Comparison of ENCODE assay signal across 9 cellular contexts in the genomic region with DNA sequence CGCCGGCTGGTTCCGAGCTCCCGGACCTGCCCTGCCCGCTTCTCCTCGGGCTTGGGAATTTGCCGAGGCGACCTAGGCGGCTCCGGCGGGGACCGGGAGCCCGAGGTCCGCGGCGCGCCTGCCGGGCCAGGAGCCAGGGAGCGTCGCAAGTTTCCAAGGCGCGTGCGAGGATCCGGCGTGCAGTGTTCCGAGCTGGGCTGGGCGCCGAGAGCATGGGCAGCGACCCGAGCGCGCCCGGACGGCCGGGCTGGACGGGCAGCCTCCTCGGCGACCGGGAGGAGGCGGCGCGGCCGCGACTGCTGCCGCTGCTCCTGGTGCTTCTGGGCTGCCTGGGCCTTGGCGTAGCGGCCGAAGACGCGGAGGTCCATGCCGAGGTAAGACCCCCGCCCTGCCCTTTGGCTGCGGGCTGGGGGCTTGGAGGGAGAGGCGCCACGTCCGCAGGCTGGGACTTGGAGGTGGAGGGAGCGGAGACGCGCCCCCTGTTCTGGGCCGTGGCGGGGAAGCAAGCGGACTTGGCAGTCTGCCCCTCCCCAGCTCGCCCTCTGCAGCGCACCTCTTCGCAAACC. TPM values are rescaled to one million over a fixed set of nuclear protein-coding genes. Genes with fewer than 3 reads are reported as not detected.
DNase-seq lines count a peak whose midpoint lies in the region; FAIRE-seq and TF ChIP-seq lines count a peak whose summit lies in the region.
"Had no signal": no experiment of that assay in that cellular context is flagged by ENCODE, and none has a peak within 500 bp of the region (broad histone marks: within the 10 kb centered on the region; RNA-seq: fewer than 3 reads in every experiment).

No MANE protein-coding gene starts in this region.

- TF ChIP-seq POLR2A in GM12891 (IDR thresholded peaks at IDR 0.05; ENCODE audit: low read depth, low read length), result no peak

- H3K4me1 Mint-ChIP-seq in activated T-cell treated with anti-CD3 and anti-CD28 coated beads, Interleukin-2, amount 50 U/mL, for 24 hours (ENCODE audit: low read depth), result peaks cover 11% of the 10 kb centered on the region

- peak; percentile 5 for DNase-seq in NCI-H2196 (lab: John Stamatoyannopoulos, UW; ENCODE audit: unreplicated experiment)
- no peak for DNase-seq in NCI-H2196 treated with DMSO at 0.1 percent for 48 hours (lab: John Stamatoyannopoulos, UW; ENCODE audit: unreplicated experiment)
- no peak for DNase-seq in HL-60 (ENCODE audit: low read depth in 1 of 2, low spot score in 1 of 2)
- peak; percentile 58 for DNase-seq in activated T-cell treated with anti-CD3 and anti-CD28 coated beads, Interleukin-2, amount 50 U/mL, for 24 hours
- DNase-seq in frontal cortex (ENCODE audit: low spot score in 2 of 2), result peak; percentile 67 to 71
- DNase-seq in osteoblast (ENCODE audit: insufficient read length, low spot score, missing footprints), result peak; percentile 80
- no peak for DNase-seq in GM12891 (ENCODE audit: insufficient read length, low spot score)
- no peak for DNase-seq in GM13977 (ENCODE audit: low spot score)

- peaks cover 8% of the 10 kb centered on the region for H4K20me1 ChIP-seq in osteoblast (ENCODE audit: insufficient read depth, low read length)

- H3K27me3 ChIP-seq in HL-60 (ENCODE audit: insufficient read depth, poor library complexity, severe bottlenecking), result peaks cover 22% of the 10 kb centered on the region
- H3K27me3 ChIP-seq in osteoblast (ENCODE audit: insufficient read depth, low read length), result peaks cover 55% of the 10 kb centered on the region

- H3K36me3 ChIP-seq in osteoblast (ENCODE audit: insufficient read depth, low read length), result no peaks in the 10 kb centered on the region

- no peak overlapping the region for H3K27ac ChIP-seq in HL-60 (replicated peaks)
- H3K27ac ChIP-seq in osteoblast (ENCODE audit: low read depth, low read length), result no peak overlapping the region

- in situ Hi-C loops in GM13977 (cut with MboI; ENCODE audit: low pct_unique_long_range_greater_than_20kb, low sequenced_read_pairs, unreplicated experiment), result no loop called here

- no peaks in the 10 kb centered on the region for H3K79me2 ChIP-seq in osteoblast (ENCODE audit: insufficient read depth, low read length)

- H3K9me3 Mint-ChIP-seq in activated T-cell treated with anti-CD3 and anti-CD28 coated beads, Interleukin-2, amount 50 U/mL, for 24 hours, result no peaks in the 10 kb centered on the region

- peak overlapping the region; percentile 47 for H3K4me3 ChIP-seq in HL-60 (replicated peaks; ENCODE audit: insufficient read depth, low read length)
- H3K4me3 ChIP-seq in osteoblast (ENCODE audit: insufficient read depth, low read length), result peak overlapping the region; percentile 68

- peak overlapping the region; percentile 81 for H3K4me2 ChIP-seq in osteoblast (ENCODE audit: insufficient read depth, low read length)

- H3K27ac Mint-ChIP-seq in activated T-cell treated with anti-CD3 and anti-CD28 coated beads, Interleukin-2, amount 50 U/mL, for 24 hours, result no peak overlapping the region

- FAIRE-seq in frontal cortex (lab: Jason Lieb, UNC) (no peak), GM12891 (lab: Jason Lieb, UNC) (no peak)

- H3K36me3 Mint-ChIP-seq in activated T-cell treated with anti-CD3 and anti-CD28 coated beads, Interleukin-2, amount 50 U/mL, for 24 hours (ENCODE audit: low read depth), result peaks cover 5% of the 10 kb centered on the region

- H3K27me3 Mint-ChIP-seq in activated T-cell treated with anti-CD3 and anti-CD28 coated beads, Interleukin-2, amount 50 U/mL, for 24 hours, result peaks cover 18% of the 10 kb centered on the region

- H3K4me1 ChIP-seq in osteoblast (ENCODE audit: insufficient read depth, low read length), result peaks cover 22% of the 10 kb centered on the region

- no peak for TF ChIP-seq CTCF in HL-60 (IDR thresholded peaks at IDR 0.05; ENCODE audit: insufficient read depth, low read length)
- no peak for TF ChIP-seq CTCF in osteoblast (IDR thresholded peaks at IDR 0.05; ENCODE audit: extremely low read depth, low read depth, low read length)
- TF ChIP-seq CTCF in GM13977 (IDR thresholded peaks at IDR 0.05; ENCODE audit: extremely low read depth, insufficient read depth, missing control alignments), result no peak

- peak overlapping the region; percentile 33 for H3K4me3 Mint-ChIP-seq in activated T-cell treated with anti-CD3 and anti-CD28 coated beads, Interleukin-2, amount 50 U/mL, for 24 hours

- no peak overlapping the region for H2AFZ ChIP-seq in osteoblast (ENCODE audit: low read length)

- H3K9me3 ChIP-seq in osteoblast (ENCODE audit: low read depth, low read length), result no peaks in the 10 kb centered on the region

TF ChIP-seq in GM12891, 5 proteins besides CTCF, POLR2A, EP300 and RAD21:
- TF ChIP-seq SPI1 (IDR thresholded peaks at IDR 0.05; ENCODE audit: low read depth, low read length) (no peak), POLR2AphosphoS5 (IDR thresholded peaks at IDR 0.05; ENCODE audit: low read depth, low read length) (no peak), TAF1 (IDR thresholded peaks at IDR 0.05; ENCODE audit: low read depth, low read length) (no peak), PAX5 (IDR thresholded peaks at IDR 0.05; ENCODE audit: insufficient read depth, low read length, severe bottlenecking) (no peak), POU2F2 (IDR thresholded peaks at IDR 0.05; ENCODE audit: low read depth, low read length) (no peak)

RNA-seq across cellular contexts. Expression of a gene that starts 0.7 kb away (rescaled TPM):
- total RNA-seq in frontal cortex (12.2 TPM), osteoblast (7.7 and 9.4 TPM in 2 replicates)
- 0.03 TPM for polyA plus RNA-seq in GM12891 (2012; ENCODE audit: low read depth, missing spikeins)

RNA-seq across cellular contexts. Expression of a gene that starts 25.0 kb away (rescaled TPM):
- total RNA-seq in frontal cortex (3.7 TPM), osteoblast (17.7 and 19.2 TPM in 2 replicates)
- polyA plus RNA-seq in GM12891 (2012; ENCODE audit: low read depth, missing spikeins), result 23.0 TPM

RNA-seq across cellular contexts. Expression of a gene that starts 25.8 kb away (rescaled TPM):
- total RNA-seq in frontal cortex, result 4.9 TPM
- 4.3 and 5.6 TPM in 2 replicates for total RNA-seq in osteoblast
- polyA plus RNA-seq in GM12891 (2012; ENCODE audit: low read depth, missing spikeins), result 3.1 TPM

RNA-seq across cellular contexts. Expression of a gene that starts 55.3 kb away (rescaled TPM):
- total RNA-seq in frontal cortex (1.2 TPM), osteoblast (not detected in 2 replicates)
- not detected for polyA plus RNA-seq in GM12891 (2012; ENCODE audit: low read depth, missing spikeins)
- total RNA-seq: dermis microvascular lymphatic vessel endothelial cell had no signal

Comparison
In these comparisons a context has a peak if more than half of its experiments do, and no peak if none do; other contexts are left out.
1. DNase-seq: peak in NCI-H2196 (single experiment), activated T-cell treated with anti-CD3 and anti-CD28 coated beads, Interleukin-2, amount 50 U/mL, for 24 hours (single experiment), frontal cortex (2 of 2) and osteoblast (single experiment); none in NCI-H2196 treated with DMSO at 0.1 percent for 48 hours (single experiment), HL-60 (0 of 2), GM12891 (single experiment) and GM13977 (single experiment).